ENCODE assay signal across 15 cellular contexts in genomic region chr17:44249501-44250246, GRCh38. TPM values are rescaled to one million over a fixed set of nuclear protein-coding genes. Genes with fewer than 3 reads are reported as not detected.
A peak's percentile ranks its signal among the peaks of the same experiment; 100 is the strongest.
DNase-seq lines count a peak whose midpoint lies in the region; ATAC-seq and TF ChIP-seq lines count a peak whose summit lies in the region.
"Had no signal": no experiment of that assay in that cellular context is flagged by ENCODE, and none has a peak within 500 bp of the region (broad histone marks: within the 10 kb centered on the region; RNA-seq: fewer than 3 reads in every experiment).

No MANE protein-coding gene starts in this region.

- H3K9me3 Mint-ChIP-seq in activated CD8-positive, alpha-beta T cell treated with anti-CD3 and anti-CD28 coated beads for 36 hours: no peaks in the 10 kb centered on the region
- H3K9me3 Mint-ChIP-seq in central memory CD8-positive, alpha-beta T cell: no peaks in the 10 kb centered on the region
- no peaks in the 10 kb centered on the region for H3K9me3 Mint-ChIP-seq in stimulated activated memory B cell treated with anti-CD40 and anti-IgM and Interleukin-4, amounts not matched to agents 10 μg/mL and 1 μg/mL and 100 μg/mL, for 72 hours
- H3K9me3 Mint-ChIP-seq: CD4-positive, alpha-beta memory T cell had no signal

- H3K27me3 Mint-ChIP-seq in activated CD8-positive, alpha-beta T cell treated with anti-CD3 and anti-CD28 coated beads for 36 hours: no peaks in the 10 kb centered on the region
- no peaks in the 10 kb centered on the region for H3K27me3 Mint-ChIP-seq in central memory CD8-positive, alpha-beta T cell
- H3K27me3 Mint-ChIP-seq in stimulated activated memory B cell treated with anti-CD40 and anti-IgM and Interleukin-4, amounts not matched to agents 10 μg/mL and 1 μg/mL and 100 μg/mL, for 72 hours: peaks cover 5% of the 10 kb centered on the region
- H3K27me3 Mint-ChIP-seq: CD4-positive, alpha-beta memory T cell had no signal

- no peak for TF ChIP-seq CTCF in activated CD8-positive, alpha-beta T cell treated with anti-CD3 and anti-CD28 coated beads for 36 hours (IDR thresholded peaks at IDR 0.05)

- peaks cover 46% of the 10 kb centered on the region for H3K4me1 Mint-ChIP-seq in activated CD8-positive, alpha-beta T cell treated with anti-CD3 and anti-CD28 coated beads for 36 hours (ENCODE audit: low read depth)
- H3K4me1 Mint-ChIP-seq in central memory CD8-positive, alpha-beta T cell: peaks cover 31% of the 10 kb centered on the region
- peaks cover 35% of the 10 kb centered on the region for H3K4me1 Mint-ChIP-seq in stimulated activated memory B cell treated with anti-CD40 and anti-IgM and Interleukin-4, amounts not matched to agents 10 μg/mL and 1 μg/mL and 100 μg/mL, for 72 hours

- no peak for DNase-seq in activated CD8-positive, alpha-beta T cell treated with anti-CD3 and anti-CD28 coated beads for 36 hours
- DNase-seq in central memory CD8-positive, alpha-beta T cell (ENCODE audit: low spot score in 2 of 2): no peak
- DNase-seq in NCI-H2107 treated with DMSO at 0.1 percent for 48 hours (lab: John Stamatoyannopoulos, UW; ENCODE audit: unreplicated experiment): no peak
- DNase-seq: BE2C, DND-41, GOT3, NCI-H1417, NCI-H187 treated with DMSO at 0.1 percent for 48 hours, NCI-H526 treated with DMSO at 0.1 percent for 48 hours, Peyer's patch, SHP77, SK-N-SH had no signal

- no peak overlapping the region for H3K4me3 Mint-ChIP-seq in activated CD8-positive, alpha-beta T cell treated with anti-CD3 and anti-CD28 coated beads for 36 hours
- no peak overlapping the region for H3K4me3 Mint-ChIP-seq in central memory CD8-positive, alpha-beta T cell
- no peak overlapping the region for H3K4me3 Mint-ChIP-seq in stimulated activated memory B cell treated with anti-CD40 and anti-IgM and Interleukin-4, amounts not matched to agents 10 μg/mL and 1 μg/mL and 100 μg/mL, for 72 hours

- intact Hi-C loops in activated CD8-positive, alpha-beta T cell treated with anti-CD3 and anti-CD28 coated beads for 36 hours (cut with micrococcal nuclease): no loop called here

- CTCF ChIA-PET in activated CD8-positive, alpha-beta T cell treated with anti-CD3 and anti-CD28 coated beads for 36 hours (lab: Charles Lee): no interaction called here

- ATAC-seq in activated CD8-positive, alpha-beta T cell treated with anti-CD3 and anti-CD28 coated beads for 36 hours: no peak
- no peak for ATAC-seq in central memory CD8-positive, alpha-beta T cell (replicated peaks; ENCODE audit: extremely low read depth, poor library complexity, severe bottlenecking)
- ATAC-seq in stimulated activated memory B cell treated with anti-CD40 and anti-IgM and Interleukin-4, amounts not matched to agents 10 μg/mL and 1 μg/mL and 100 μg/mL, for 72 hours: no peak
- no peak for ATAC-seq in GM18519 (IDR thresholded peaks at IDR 0.05; ENCODE audit: low FRiP score, unreplicated experiment)

- POLR2A ChIA-PET in activated CD8-positive, alpha-beta T cell treated with anti-CD3 and anti-CD28 coated beads for 36 hours (lab: Charles Lee): interaction anchor here (1.4 kb wide), 1 partner anchor 9 kb away, joined by 3 read pairs; no protein-coding TSS in a partner anchor

- no peaks in the 10 kb centered on the region for H3K36me3 Mint-ChIP-seq in activated CD8-positive, alpha-beta T cell treated with anti-CD3 and anti-CD28 coated beads for 36 hours (ENCODE audit: low read depth)
- H3K36me3 Mint-ChIP-seq in central memory CD8-positive, alpha-beta T cell (ENCODE audit: insufficient read depth): peaks cover 7% of the 10 kb centered on the region
- no peaks in the 10 kb centered on the region for H3K36me3 Mint-ChIP-seq in stimulated activated memory B cell treated with anti-CD40 and anti-IgM and Interleukin-4, amounts not matched to agents 10 μg/mL and 1 μg/mL and 100 μg/mL, for 72 hours
- H3K36me3 Mint-ChIP-seq: CD4-positive, alpha-beta memory T cell had no signal

- peak overlapping the region; percentile 66 for H3K27ac Mint-ChIP-seq in activated CD8-positive, alpha-beta T cell treated with anti-CD3 and anti-CD28 coated beads for 36 hours
- peak overlapping the region; percentile 60 for H3K27ac Mint-ChIP-seq in central memory CD8-positive, alpha-beta T cell (ENCODE audit: low read depth)
- H3K27ac Mint-ChIP-seq in stimulated activated memory B cell treated with anti-CD40 and anti-IgM and Interleukin-4, amounts not matched to agents 10 μg/mL and 1 μg/mL and 100 μg/mL, for 72 hours: peak overlapping the region; percentile 5

RNA-seq across cellular contexts. Expression of gene SLC4A1, which starts 18.3 kb away (rescaled TPM):
- total RNA-seq in activated CD8-positive, alpha-beta T cell treated with anti-CD3 and anti-CD28 coated beads for 36 hours: not detected
- total RNA-seq: CD4-positive, alpha-beta memory T cell; Peyer's patch had no signal

RNA-seq across cellular contexts. Expression of gene UBTF, which starts 30.2 kb away (rescaled TPM):
- 100 to 1,000 TPM; 129 to 135 TPM for total RNA-seq in activated CD8-positive, alpha-beta T cell treated with anti-CD3 and anti-CD28 coated beads for 36 hours

RNA-seq across cellular contexts. Expression of gene ATXN7L3, which starts 50.0 kb away (rescaled TPM):
- total RNA-seq in activated CD8-positive, alpha-beta T cell treated with anti-CD3 and anti-CD28 coated beads for 36 hours: 10 to 100 TPM; 58.1 to 62.3 TPM

RNA-seq across cellular contexts. Expression of gene RUNDC3A, which starts 58.7 kb away (rescaled TPM):
- under 1 TPM in 1 of 2 experiments, not detected in 1; 0.22 TPM for total RNA-seq in activated CD8-positive, alpha-beta T cell treated with anti-CD3 and anti-CD28 coated beads for 36 hours

Comparison
In these comparisons a context has a peak if more than half of its experiments do, and no peak if none do; other contexts are left out.
1. H3K27ac Mint-ChIP-seq: peak in every context shown above with its lines; median percentile 66 in activated CD8-positive, alpha-beta T cell treated with anti-CD3 and anti-CD28 coated beads for 36 hours; 60 in central memory CD8-positive, alpha-beta T cell; 5 in stimulated activated memory B cell treated with anti-CD40 and anti-IgM and Interleukin-4, amounts not matched to agents 10 μg/mL and 1 μg/mL and 100 μg/mL, for 72 hours.